11 cellular contexts compared by ENCODE assay signal in the genomic region with DNA sequence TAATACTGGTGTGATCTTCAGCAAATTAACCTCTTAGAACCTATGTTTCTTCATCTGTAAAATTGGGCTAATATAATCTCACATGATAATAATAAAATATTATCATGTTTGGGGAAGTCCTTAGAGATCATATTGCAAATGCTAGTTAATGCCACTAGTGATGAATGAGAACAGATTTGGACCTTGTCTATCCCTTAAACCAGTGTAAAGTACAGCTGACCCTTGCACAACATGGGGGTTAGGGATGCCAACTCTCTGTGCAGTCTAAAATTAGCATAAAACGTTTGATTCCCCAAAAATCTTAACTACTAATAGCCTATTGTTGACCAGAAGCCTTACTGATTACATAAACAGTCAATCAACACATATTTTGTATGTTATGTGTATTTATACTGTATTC.
"Had no signal": no experiment of that assay in that cellular context is flagged by ENCODE, and none has a peak within 500 bp of the region (broad histone marks: within the 10 kb centered on the region; RNA-seq: fewer than 3 reads in every experiment).

No MANE protein-coding gene starts in this region.

- ATAC-seq: GM23338, HCT116 had no signal

- H3K4me3 ChIP-seq: GM23248, GM23338, HAP-1 had no signal

- H3K9me3 ChIP-seq: HAP-1 had no signal

- H3K9ac ChIP-seq: GM23248 had no signal

- H3K4me1 ChIP-seq: HAP-1 had no signal

- H3K4me2 ChIP-seq: GM23338 had no signal

- DNase-seq: GM23248, GOT3, H7, H9, HCEC 1CT, HFFc6 had no signal

- H2AFZ ChIP-seq: GM23248, GM23338 had no signal

- FAIRE-seq: H1, H54 had no signal

- H3K36me3 ChIP-seq: HAP-1 had no signal

- H3K27ac ChIP-seq: GM23248 had no signal
